18 cellular contexts compared by ENCODE assay signal in the genomic region with DNA sequence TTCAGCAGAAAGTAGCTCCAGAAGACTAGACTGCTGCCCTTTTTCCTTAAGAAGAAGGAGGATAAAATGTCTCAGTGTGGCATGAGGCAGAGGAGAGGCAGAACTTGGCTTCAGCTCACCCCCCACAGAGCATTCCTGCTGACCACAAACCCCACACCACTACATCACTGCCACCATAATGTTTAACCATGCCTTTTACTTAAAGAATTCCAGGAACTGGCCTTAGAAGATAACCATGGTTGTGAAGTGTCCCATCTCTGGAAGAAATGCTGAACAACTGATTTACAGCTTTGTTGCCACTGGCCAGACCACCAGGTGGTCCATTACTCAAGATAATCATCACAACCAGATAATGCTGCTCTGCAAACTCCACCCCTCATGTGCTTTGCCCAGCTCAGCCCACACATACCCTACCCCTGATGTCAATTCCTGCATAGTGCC.
DNase-seq lines count a peak whose midpoint lies in the region; ATAC-seq and TF ChIP-seq lines count a peak whose summit lies in the region.
"Had no signal": no experiment of that assay in that cellular context is flagged by ENCODE, and none has a peak within 500 bp of the region (broad histone marks: within the 10 kb centered on the region; RNA-seq: fewer than 3 reads in every experiment).

No MANE protein-coding gene starts in this region.

- no peak for ATAC-seq in HG03097 (IDR thresholded peaks at IDR 0.05; ENCODE audit: low FRiP score, unreplicated experiment)
- ATAC-seq: gastroesophageal sphincter; naive thymus-derived CD8-positive, alpha-beta T cell; right cardiac atrium had no signal

- DNase-seq in ELR (ENCODE audit: low read depth): peak; percentile 48
- DNase-seq in OCI-M1 (lab: John Stamatoyannopoulos, UW): peak; percentile 89
- DNase-seq in fibroblast of mammary gland (ENCODE audit: low read depth): peak; percentile 12
- peak; percentile 96 for DNase-seq in renal cortical epithelial cell (ENCODE audit: low read depth)
- DNase-seq in activated T-cell treated with anti-CD3 and anti-CD28 coated beads, Interleukin-2, amount 50 U/mL, for 1 hour: no peak
- no peak for DNase-seq in medulla oblongata (ENCODE audit: extremely low spot score)
- DNase-seq in NCI-H1092 treated with DMSO at 0.1 percent for 48 hours (lab: John Stamatoyannopoulos, UW): no peak
- DNase-seq: activated CD4-positive, alpha-beta T cell treated with anti-CD3 and anti-CD28 coated beads, Interleukin-2, amount 10 ng/mL, durations not matched to agents 24 days and 14 days; CD4-positive, CD25-positive, alpha-beta regulatory T cell; GF-D8; naive thymus-derived CD8-positive, alpha-beta T cell; NCI-H1092; right cardiac atrium; stimulated activated naive CD4-positive, alpha-beta T cell treated with Interleukin-2 at 50 U/mL for 16 hours had no signal

- H3K4me3 ChIP-seq in fibroblast of mammary gland (ENCODE audit: control insufficient read depth, low read depth, low read length): no peak overlapping the region
- H3K4me3 ChIP-seq: ascending aorta, gastroesophageal sphincter, HAP-1 had no signal

- TF ChIP-seq CTCF in fibroblast of mammary gland (conservative IDR thresholded peaks at IDR 0.05; ENCODE audit: control insufficient read depth, insufficient read depth, low read depth, low read length): no peak

Comparison
In these comparisons a context has a peak if more than half of its experiments do, and no peak if none do; other contexts are left out.
1. DNase-seq: peak in ELR (single experiment), OCI-M1 (single experiment), fibroblast of mammary gland (single experiment) and renal cortical epithelial cell (single experiment); none in activated T-cell treated with anti-CD3 and anti-CD28 coated beads, Interleukin-2, amount 50 U/mL, for 1 hour (single experiment), medulla oblongata (single experiment) and NCI-H1092 treated with DMSO at 0.1 percent for 48 hours (single experiment).